ENCODE assay signal across 8 cellular contexts in genomic region chr9:38391278-38392118, GRCh38. TPM values are rescaled to one million over a fixed set of nuclear protein-coding genes. Genes with fewer than 3 reads are reported as not detected.
DNase-seq lines count a peak whose midpoint lies in the region; ATAC-seq, FAIRE-seq and TF ChIP-seq lines count a peak whose summit lies in the region.

No MANE protein-coding gene starts in this region.

- H3K4me3 ChIP-seq in kidney (ENCODE audit: low read length in 2 of 2) (no peak overlapping the region), stomach smooth muscle (ENCODE audit: low read length in 2 of 2) (peak overlapping the region in 1 of 2 donors; percentile 91)

- no peak overlapping the region for H3K9ac ChIP-seq in kidney (ENCODE audit: low read length in 2 of 2)
- H3K9ac ChIP-seq in stomach smooth muscle (ENCODE audit: low read length in 2 of 2) = peak overlapping the region in 1 of 2 donors; percentile 97

- H3K27me3 Mint-ChIP-seq in activated T-cell treated with anti-CD3 and anti-CD28 coated beads, Interleukin-2, amount 50 U/mL, for 4 hours (ENCODE audit: low read depth) = no peaks in the 10 kb centered on the region
- peaks cover 15% of the 10 kb centered on the region for H3K27me3 Mint-ChIP-seq in activated T-helper 1 cell treated with anti-CD3 and anti-CD28 coated beads, Interleukin-12 subunit alpha, Interleukin-12 subunit beta, Interleukin-2, Interleukin-4 antibody, amounts not matched to agents 30 ng/mL and 10 ng/mL and 1 ng/mL, durations not matched to agents 14 hours and 24 hours and 36 hours (ENCODE audit: insufficient read depth)

- no peak overlapping the region for H3K27ac Mint-ChIP-seq in activated T-helper 1 cell treated with anti-CD3 and anti-CD28 coated beads, Interleukin-12 subunit alpha, Interleukin-12 subunit beta, Interleukin-2, Interleukin-4 antibody, amounts not matched to agents 30 ng/mL and 10 ng/mL and 1 ng/mL, durations not matched to agents 14 hours and 24 hours and 36 hours

- peaks cover 8% of the 10 kb centered on the region for H3K36me3 Mint-ChIP-seq in activated T-cell treated with anti-CD3 and anti-CD28 coated beads, Interleukin-2, amount 50 U/mL, for 4 hours (ENCODE audit: insufficient read depth)
- peaks cover 9% of the 10 kb centered on the region for H3K36me3 Mint-ChIP-seq in activated T-helper 1 cell treated with anti-CD3 and anti-CD28 coated beads, Interleukin-12 subunit alpha, Interleukin-12 subunit beta, Interleukin-2, Interleukin-4 antibody, amounts not matched to agents 30 ng/mL and 10 ng/mL and 1 ng/mL, durations not matched to agents 14 hours and 24 hours and 36 hours (ENCODE audit: low read depth)

- intact Hi-C loops in activated T-helper 1 cell treated with anti-CD3 and anti-CD28 coated beads, Interleukin-12 subunit alpha, Interleukin-12 subunit beta, Interleukin-2, Interleukin-4 antibody, amounts not matched to agents 30 ng/mL and 10 ng/mL and 1 ng/mL, durations not matched to agents 14 hours and 24 hours and 36 hours (cut with micrococcal nuclease) = loop anchor here (2.0 kb wide), 2 partner anchors 323 to 487 kb away; partner anchors contain the start of genes SHB and SLC25A51
- intact Hi-C loops in kidney (cut with DNase I) = no loop called here

- no peak for DNase-seq in activated T-cell treated with anti-CD3 and anti-CD28 coated beads, Interleukin-2, amount 50 U/mL, for 4 hours
- DNase-seq in activated T-cell treated with anti-CD3 and anti-CD28 coated beads for 4 hours = no peak
- no peak for DNase-seq in activated T-helper 1 cell treated with anti-CD3 and anti-CD28 coated beads, Interleukin-12 subunit alpha, Interleukin-12 subunit beta, Interleukin-2, Interleukin-4 antibody, amounts not matched to agents 30 ng/mL and 10 ng/mL and 1 ng/mL, durations not matched to agents 14 hours and 24 hours and 36 hours (ENCODE audit: low spot score)
- peak; percentile 57 for DNase-seq in kidney
- DNase-seq in mesenteric fat pad (ENCODE audit: low spot score) = no peak
- no peak for DNase-seq in NCI-H2196 (lab: John Stamatoyannopoulos, UW; ENCODE audit: unreplicated experiment)

- peaks cover 15% of the 10 kb centered on the region for H3K4me1 Mint-ChIP-seq in activated T-cell treated with anti-CD3 and anti-CD28 coated beads, Interleukin-2, amount 50 U/mL, for 4 hours (ENCODE audit: low read depth)
- peaks cover 11% of the 10 kb centered on the region for H3K4me1 Mint-ChIP-seq in activated T-helper 1 cell treated with anti-CD3 and anti-CD28 coated beads, Interleukin-12 subunit alpha, Interleukin-12 subunit beta, Interleukin-2, Interleukin-4 antibody, amounts not matched to agents 30 ng/mL and 10 ng/mL and 1 ng/mL, durations not matched to agents 14 hours and 24 hours and 36 hours (ENCODE audit: low read depth)

- ATAC-seq in activated T-cell treated with anti-CD3 and anti-CD28 coated beads, Interleukin-2, amount 50 U/mL, for 4 hours = no peak
- no peak for ATAC-seq in GM18858 (IDR thresholded peaks at IDR 0.05; ENCODE audit: unreplicated experiment)

- H3K9me3 ChIP-seq in kidney (ENCODE audit: control insufficient read depth in 1 of 2, low read length in 2 of 2) (no peaks in the 10 kb centered on the region), stomach smooth muscle (ENCODE audit: control insufficient read depth in 2 of 2, low read length in 2 of 2) (no peaks in the 10 kb centered on the region)

- H3K4me1 ChIP-seq in kidney (ENCODE audit: control insufficient read depth in 1 of 2, insufficient read depth in 1 of 2, low read depth in 1 of 2, low read length in 2 of 2) (peaks cover 35 to 38% of the 10 kb centered on the region in 2 donors), stomach smooth muscle (ENCODE audit: control insufficient read depth, insufficient read depth, low read length) (peaks cover 46% of the 10 kb centered on the region)

- peak overlapping the region; percentile 44 to 74 for H3K27ac ChIP-seq in kidney (ENCODE audit: low read depth in 2 of 2, low read length in 2 of 2)
- peak overlapping the region; percentile 82 for H3K27ac ChIP-seq in stomach smooth muscle (ENCODE audit: low read length)

- TF ChIP-seq CTCF in kidney (IDR thresholded peaks at IDR 0.05; ENCODE audit: borderline replicate concordance, extremely low read depth, insufficient read depth) = no peak

- peak overlapping the region; percentile 90 for H3K4me3 Mint-ChIP-seq in activated T-cell treated with anti-CD3 and anti-CD28 coated beads, Interleukin-2, amount 50 U/mL, for 4 hours
- peak overlapping the region; percentile 95 for H3K4me3 Mint-ChIP-seq in activated T-helper 1 cell treated with anti-CD3 and anti-CD28 coated beads, Interleukin-12 subunit alpha, Interleukin-12 subunit beta, Interleukin-2, Interleukin-4 antibody, amounts not matched to agents 30 ng/mL and 10 ng/mL and 1 ng/mL, durations not matched to agents 14 hours and 24 hours and 36 hours

- no peaks in the 10 kb centered on the region for H3K27me3 ChIP-seq in stomach smooth muscle (ENCODE audit: control insufficient read depth in 1 of 2, insufficient read depth in 2 of 2, low read length in 2 of 2)

- H3K36me3 ChIP-seq in kidney (ENCODE audit: control insufficient read depth in 1 of 2, insufficient read depth in 2 of 2, low read length in 2 of 2) = peaks cover 3 to 8% of the 10 kb centered on the region in 2 donors
- H3K36me3 ChIP-seq in stomach smooth muscle (ENCODE audit: control insufficient read depth in 2 of 2, insufficient read depth in 2 of 2, low read length in 2 of 2) = peaks cover 8 to 9% of the 10 kb centered on the region in 2 donors

- no peak for FAIRE-seq in kidney (lab: Jason Lieb, UNC)

- H3K9me3 Mint-ChIP-seq in activated T-cell treated with anti-CD3 and anti-CD28 coated beads, Interleukin-2, amount 50 U/mL, for 4 hours = no peaks in the 10 kb centered on the region
- H3K9me3 Mint-ChIP-seq in activated T-helper 1 cell treated with anti-CD3 and anti-CD28 coated beads, Interleukin-12 subunit alpha, Interleukin-12 subunit beta, Interleukin-2, Interleukin-4 antibody, amounts not matched to agents 30 ng/mL and 10 ng/mL and 1 ng/mL, durations not matched to agents 14 hours and 24 hours and 36 hours = no peaks in the 10 kb centered on the region

RNA-seq across cellular contexts. Expression of gene ALDH1B1, which starts 1.0 kb away (rescaled TPM):
- total RNA-seq in activated T-cell treated with anti-CD3 and anti-CD28 coated beads, Interleukin-2, amount 50 U/mL, for 4 hours = 10 to 100 TPM; 15.7 to 26.9 (median 22.0) TPM
- total RNA-seq in activated T-helper 1 cell treated with anti-CD3 and anti-CD28 coated beads, Interleukin-12 subunit alpha, Interleukin-12 subunit beta, Interleukin-2, Interleukin-4 antibody, amounts not matched to agents 30 ng/mL and 10 ng/mL and 1 ng/mL, durations not matched to agents 14 hours and 24 hours and 36 hours = 31.2 and 31.4 TPM in 2 replicates
- 37.7 TPM for total RNA-seq in kidney
- 74.7 TPM for polyA plus RNA-seq in kidney (ENCODE audit: insufficient read depth, low read depth, low replicate concordance)
- total RNA-seq in mesenteric fat pad = 26.3 TPM

RNA-seq across cellular contexts. Expression of gene IGFBPL1, which starts 32.8 kb away (rescaled TPM):
- under 1 TPM in 1 of 3 donors, not detected in 2; 0.24 TPM for total RNA-seq in activated T-cell treated with anti-CD3 and anti-CD28 coated beads, Interleukin-2, amount 50 U/mL, for 4 hours
- total RNA-seq in activated T-helper 1 cell treated with anti-CD3 and anti-CD28 coated beads, Interleukin-12 subunit alpha, Interleukin-12 subunit beta, Interleukin-2, Interleukin-4 antibody, amounts not matched to agents 30 ng/mL and 10 ng/mL and 1 ng/mL, durations not matched to agents 14 hours and 24 hours and 36 hours = not detected in 2 replicates
- total RNA-seq in kidney = 0.22 TPM
- not detected for polyA plus RNA-seq in kidney (ENCODE audit: insufficient read depth, low read depth, low replicate concordance)
- not detected for total RNA-seq in mesenteric fat pad
